Comparison of ENCODE assay signal across 8 cellular contexts in the genomic region with DNA sequence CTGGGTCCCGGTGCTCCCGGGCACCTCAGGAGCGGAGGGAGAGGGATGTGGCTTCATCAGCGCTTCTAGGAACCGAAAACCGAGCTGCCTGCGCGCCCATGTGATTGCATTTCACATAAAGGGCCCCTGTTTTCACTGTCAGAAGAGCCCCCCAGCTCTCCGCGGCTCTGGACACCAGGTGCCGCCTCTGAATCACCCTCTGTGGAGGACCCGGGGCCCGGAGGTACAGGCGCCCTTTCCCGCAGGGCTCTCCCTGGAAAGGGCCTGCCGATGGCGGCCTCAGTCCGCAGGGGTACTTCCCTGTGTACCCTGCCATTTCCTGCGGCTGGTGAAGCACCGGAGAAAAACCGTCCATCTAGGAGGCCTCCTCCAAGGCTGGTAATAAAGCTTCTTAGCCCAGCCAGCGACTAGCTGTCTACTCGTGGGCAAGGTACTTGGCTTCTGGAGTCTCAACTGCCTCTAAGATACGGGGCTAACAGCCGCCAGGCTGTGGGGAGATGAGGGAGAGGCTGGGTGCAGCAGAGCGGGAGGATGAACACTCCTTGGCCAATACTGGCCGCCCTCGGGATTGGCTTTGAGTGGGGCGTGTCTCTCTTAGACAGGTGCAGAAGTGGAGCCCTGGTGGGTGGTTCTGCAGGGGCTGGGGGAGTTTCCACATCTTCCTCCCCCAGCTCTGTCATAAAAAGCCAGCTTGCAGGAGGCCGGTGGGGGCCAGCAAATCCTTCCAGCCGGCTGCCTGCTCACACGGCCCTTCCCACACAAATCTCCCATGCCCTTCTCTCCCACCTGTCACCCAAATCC. TPM values are rescaled to one million over a fixed set of nuclear protein-coding genes. Genes with fewer than 3 reads are reported as not detected.
DNase-seq lines count a peak whose midpoint lies in the region; ATAC-seq and TF ChIP-seq lines count a peak whose summit lies in the region.

No MANE protein-coding gene starts in this region.

- H3K36me3 ChIP-seq in CD4-positive, CD25-positive, alpha-beta regulatory T cell (ENCODE audit: control insufficient read depth, insufficient read depth, low read length) = peaks cover 22% of the 10 kb centered on the region

- peak in 1 of 2 donors; percentile 1 for ATAC-seq in CD4-positive, CD25-positive, alpha-beta regulatory T cell (ENCODE audit: low read depth in 2 of 2)
- ATAC-seq in HG02759 (IDR thresholded peaks at IDR 0.05; ENCODE audit: unreplicated experiment) (peak; percentile 36), GM21447 (IDR thresholded peaks at IDR 0.05; ENCODE audit: unreplicated experiment) (no peak)

- peaks cover 34 to 70% (median 58%) of the 10 kb centered on the region in 4 donors for H3K4me1 Mint-ChIP-seq in CD4-positive, CD25-positive, alpha-beta regulatory T cell

- H3K4me1 ChIP-seq in CD4-positive, CD25-positive, alpha-beta regulatory T cell (ENCODE audit: control insufficient read depth, insufficient read depth, low read length, poor library complexity, severe bottlenecking) = peaks cover 75% of the 10 kb centered on the region

- TF ChIP-seq CTCF in fibroblast of pulmonary artery (IDR thresholded peaks at IDR 0.05; ENCODE audit: low read length, missing control alignments) (no peak), retinal pigment epithelial cell (conservative IDR thresholded peaks at IDR 0.05; ENCODE audit: low read depth, low read length) (no peak)

- H3K27me3 ChIP-seq in CD4-positive, CD25-positive, alpha-beta regulatory T cell (ENCODE audit: control insufficient read depth, insufficient read depth, low read length) = no peaks in the 10 kb centered on the region

- H3K9me3 Mint-ChIP-seq in CD4-positive, CD25-positive, alpha-beta regulatory T cell = no peaks in the 10 kb centered on the region

- H3K27me3 Mint-ChIP-seq in CD4-positive, CD25-positive, alpha-beta regulatory T cell = peaks cover 7% of the 10 kb centered on the region

- peak overlapping the region; percentile 71 for H3K4me3 ChIP-seq in CD4-positive, CD25-positive, alpha-beta regulatory T cell (ENCODE audit: low read depth, low read length)
- H3K4me3 ChIP-seq in fibroblast of pulmonary artery (replicated peaks; ENCODE audit: low read depth, low read length) (peak overlapping the region; percentile 58), retinal pigment epithelial cell (ENCODE audit: low read length) (peak overlapping the region; percentile 14)

- peak overlapping the region; percentile 99 for H3K27ac ChIP-seq in CD4-positive, CD25-positive, alpha-beta regulatory T cell (ENCODE audit: insufficient read depth, low read length, poor library complexity, severe bottlenecking)

- H3K27ac Mint-ChIP-seq in CD4-positive, CD25-positive, alpha-beta regulatory T cell = peak overlapping the region; percentile 96 to 97 (median 97)

- peaks cover 23% of the 10 kb centered on the region for H3K36me3 Mint-ChIP-seq in CD4-positive, CD25-positive, alpha-beta regulatory T cell

- no peaks in the 10 kb centered on the region for H3K9me3 ChIP-seq in CD4-positive, CD25-positive, alpha-beta regulatory T cell (ENCODE audit: control insufficient read depth in 2 of 2, low read length in 2 of 2)

- H3K4me3 Mint-ChIP-seq in CD4-positive, CD25-positive, alpha-beta regulatory T cell = peak overlapping the region; percentile 84 to 98 (median 92)

- DNase-seq in CD4-positive, CD25-positive, alpha-beta regulatory T cell = peak; percentile 49 to 66 (median 52)
- DNase-seq in activated CD4-positive, alpha-beta T cell treated with anti-CD3 and anti-CD28 coated beads, Interleukin-2, amount 50 U/mL, for 48 hours = peak; percentile 35 to 39
- no peak for DNase-seq in fibroblast of pulmonary artery (ENCODE audit: low read depth)
- DNase-seq in retinal pigment epithelial cell (ENCODE audit: low read depth) = no peak
- DNase-seq in kidney glomerular epithelial cell (lab: John Stamatoyannopoulos, UW) = no peak
- DNase-seq in HT-29 (ENCODE audit: low spot score) = no peak

RNA-seq across cellular contexts. Expression of gene PPP1R16B, which starts 1.6 kb away (rescaled TPM):
- total RNA-seq in CD4-positive, CD25-positive, alpha-beta regulatory T cell = 84.1 TPM
- 10 to 100 TPM; 16.5 to 26.8 (median 25.0) TPM for polyA plus RNA-seq in CD4-positive, CD25-positive, alpha-beta regulatory T cell
- total RNA-seq in HT-29 (2014; rRNA removed; shearing (Covaris generic)) = not detected in 2 replicates

RNA-seq across cellular contexts. Expression of gene ACTR5, which starts 58.8 kb away (rescaled TPM):
- total RNA-seq in CD4-positive, CD25-positive, alpha-beta regulatory T cell = 14.5 TPM
- 10 to 100 TPM in 2 of 4 donors, 1 to 10 TPM in 2; 6.1 to 12.2 (median 10.3) TPM for polyA plus RNA-seq in CD4-positive, CD25-positive, alpha-beta regulatory T cell
- 21.0 and 21.4 TPM in 2 replicates for total RNA-seq in HT-29 (2014; rRNA removed; shearing (Covaris generic))

Comparison
In these comparisons a context has a peak if more than half of its experiments do, and no peak if none do; other contexts are left out.
1. DNase-seq: peak in CD4-positive, CD25-positive, alpha-beta regulatory T cell (3 of 3) and activated CD4-positive, alpha-beta T cell treated with anti-CD3 and anti-CD28 coated beads, Interleukin-2, amount 50 U/mL, for 48 hours (2 of 2); none in fibroblast of pulmonary artery (single experiment), retinal pigment epithelial cell (single experiment), kidney glomerular epithelial cell (single experiment) and HT-29 (single experiment).
2. H3K4me3 ChIP-seq: peak in every context shown above with its lines; median percentile 71 in CD4-positive, CD25-positive, alpha-beta regulatory T cell; 58 in fibroblast of pulmonary artery; 14 in retinal pigment epithelial cell.
3. RNA of gene PPP1R16B, which starts 1.6 kb away (total RNA-seq): 84.1 TPM in CD4-positive, CD25-positive, alpha-beta regulatory T cell (single experiment); not detected in HT-29; every median in the first group is over 10 times any median in the second.